ENCODE assay signal across 20 cellular contexts in the genomic region with DNA sequence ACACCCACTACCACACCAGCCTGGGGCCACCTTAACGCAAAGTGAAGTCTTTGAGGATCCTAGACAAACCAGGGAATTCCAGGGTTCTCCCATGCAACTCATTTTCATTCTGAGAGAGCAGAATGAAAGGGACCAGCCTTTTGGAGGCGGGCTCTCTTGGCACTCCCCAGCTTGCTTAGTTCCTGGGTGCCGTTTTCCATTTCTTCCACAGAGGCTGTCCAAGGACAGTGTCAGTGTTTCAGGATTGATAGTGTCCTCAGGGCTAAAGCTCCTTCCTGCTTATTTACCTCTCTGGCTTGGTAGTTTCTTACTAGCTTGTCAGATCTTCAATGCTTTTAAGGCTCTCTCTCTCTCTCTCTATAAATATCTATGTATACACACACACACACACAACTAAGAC. TPM values are rescaled to one million over a fixed set of nuclear protein-coding genes. Genes with fewer than 3 reads are reported as not detected.
"Had no signal": no experiment of that assay in that cellular context is flagged by ENCODE, and none has a peak within 500 bp of the region (broad histone marks: within the 10 kb centered on the region; RNA-seq: fewer than 3 reads in every experiment).

No MANE protein-coding gene starts in this region.

- FAIRE-seq: endometrium, keratinocyte had no signal

- H3K9me3 ChIP-seq: gastrocnemius medialis, psoas muscle, right lobe of liver, suprapubic skin, thyroid gland, vagina had no signal

- H3K27ac ChIP-seq: gastrocnemius medialis, heart right ventricle, left ventricle myocardium inferior, lower lobe of right lung, psoas muscle, right lobe of liver, suprapubic skin, thyroid gland, upper lobe of left lung, vagina had no signal

- ATAC-seq: gastrocnemius medialis; heart right ventricle; lower lobe of right lung; psoas muscle; right lobe of liver; stimulated activated effector memory CD8-positive, alpha-beta T cell treated with anti-CD3 and anti-CD28 coated beads, Interleukin-12 subunit alpha, Interleukin-12 subunit beta, amount 100 ng/mL, for 72 hours; stimulated activated naive CD8-positive, alpha-beta T cell treated with anti-CD3 and anti-CD28 coated beads, Interleukin-15, Interleukin-2, amounts not matched to agents 100 U/mL and 50 U/mL, for 24 hours had no signal

- DNase-seq: effector memory CD4-positive, alpha-beta T cell; gastrocnemius medialis; heart right ventricle; left ventricle myocardium inferior; lower lobe of right lung; midbrain; naive B cell; psoas muscle; retina; right lobe of liver; stimulated activated CD4-positive, alpha-beta T cell treated with anti-CD3 and anti-CD28 coated beads, Interleukin-4, amount 100 ng/mL, for 1 hour; stimulated activated CD8-positive, alpha-beta memory T cell treated with anti-CD3 and anti-CD28 coated beads, Interleukin-4, amount 100 ng/mL, for 48 hours; stimulated activated naive CD8-positive, alpha-beta T cell treated with anti-CD3 and anti-CD28 coated beads, Interleukin-15, Interleukin-2, amounts not matched to agents 100 U/mL and 50 U/mL, for 24 hours; thyroid gland; upper lobe of left lung had no signal

- H3K4me1 ChIP-seq: gastrocnemius medialis, heart right ventricle, left ventricle myocardium inferior, lower lobe of right lung, psoas muscle, right lobe of liver, suprapubic skin, thyroid gland, upper lobe of left lung, vagina had no signal

- H3K4me3 ChIP-seq: gastrocnemius medialis, heart right ventricle, left ventricle myocardium inferior, lower lobe of right lung, psoas muscle, right lobe of liver, suprapubic skin, thyroid gland, upper lobe of left lung, vagina had no signal

- H3K27me3 ChIP-seq: gastrocnemius medialis, heart right ventricle, right lobe of liver, suprapubic skin, thyroid gland, upper lobe of left lung, vagina had no signal

RNA-seq across cellular contexts. Expression of gene GNG4, which starts 30.1 kb away (rescaled TPM):
- total RNA-seq: gastrocnemius medialis, lower lobe of right lung, psoas muscle had no signal
